1 cellular context compared by ENCODE assay signal in genomic region chr6:3418521-3419060, GRCh38.
TF ChIP-seq lines count a peak whose summit lies in the region.

No MANE protein-coding gene starts in this region.

TF ChIP-seq in WTC11, 78 proteins besides CTCF, POLR2A, EP300 and RAD21 (continued from another document):
- TF ChIP-seq CDX4 (CRISPR knock-in tag; IDR thresholded peaks at IDR 0.05; ENCODE audit: borderline replicate concordance), result no peak
- no peak for TF ChIP-seq NFYB (CRISPR knock-in tag; conservative IDR thresholded peaks at IDR 0.05; ENCODE audit: low read depth)
- TF ChIP-seq FOXJ3 (CRISPR knock-in tag; IDR thresholded peaks at IDR 0.05; ENCODE audit: borderline replicate concordance), result no peak
- no peak for TF ChIP-seq ZNF425 (CRISPR knock-in tag; conservative IDR thresholded peaks at IDR 0.05)
- no peak for TF ChIP-seq ELF4 (CRISPR knock-in tag; IDR thresholded peaks at IDR 0.05; ENCODE audit: low read depth)
- TF ChIP-seq ZNF512 (CRISPR knock-in tag; IDR thresholded peaks at IDR 0.05; ENCODE audit: borderline replicate concordance), result no peak
- no peak for TF ChIP-seq NR1H2 (CRISPR knock-in tag; IDR thresholded peaks at IDR 0.05)
- TF ChIP-seq GRHL2 (CRISPR knock-in tag; IDR thresholded peaks at IDR 0.05; ENCODE audit: insufficient replicate concordance, severe bottlenecking), result no peak
- no peak for TF ChIP-seq ZNF138 (CRISPR knock-in tag; conservative IDR thresholded peaks at IDR 0.05)
- no peak for TF ChIP-seq IRF1 (CRISPR knock-in tag; IDR thresholded peaks at IDR 0.05)
- TF ChIP-seq HMGXB4 (CRISPR knock-in tag; IDR thresholded peaks at IDR 0.05), result no peak
- TF ChIP-seq ZNF416 (CRISPR knock-in tag; IDR thresholded peaks at IDR 0.05), result no peak
